Comparison of ENCODE assay signal across 21 cellular contexts in genomic region chr2:215536476-215536875, GRCh38.
A peak's percentile ranks its signal among the peaks of the same experiment; 100 is the strongest.
DNase-seq lines count a peak whose midpoint lies in the region; ATAC-seq and TF ChIP-seq lines count a peak whose summit lies in the region.
"Had no signal": no experiment of that assay in that cellular context is flagged by ENCODE, and none has a peak within 500 bp of the region (broad histone marks: within the 10 kb centered on the region; RNA-seq: fewer than 3 reads in every experiment).

No MANE protein-coding gene starts in this region.

- no peak overlapping the region for H2BK15ac ChIP-seq in mesenchymal stem cell (ENCODE audit: low read depth, poor library complexity, severe bottlenecking)

- H4K91ac ChIP-seq in mesenchymal stem cell (ENCODE audit: low read length) = no peak overlapping the region

- H2BK120ac ChIP-seq in mesenchymal stem cell (ENCODE audit: low read depth, low read length) = no peak overlapping the region

- H3K79me2 ChIP-seq in Karpas-422 (ENCODE audit: low read length) (no peaks in the 10 kb centered on the region), mammary epithelial cell (ENCODE audit: insufficient read depth, low read length) (no peaks in the 10 kb centered on the region)

- H3K9me3 ChIP-seq in Karpas-422 (ENCODE audit: low read length) (no peaks in the 10 kb centered on the region), mammary epithelial cell (replicated peaks; ENCODE audit: insufficient read depth, low read length) (peaks cover 6% of the 10 kb centered on the region), mesenchymal stem cell (ENCODE audit: control insufficient read depth, low read length) (no peaks in the 10 kb centered on the region), endodermal cell (ENCODE audit: control insufficient read depth, low read length) (peaks cover 12% of the 10 kb centered on the region)
- H3K9me3 ChIP-seq: vagina had no signal

- DNase-seq in AG08395 (ENCODE audit: low spot score) (peak; percentile 53), Karpas-422 (no peak), mammary epithelial cell (no peak), mesenchymal stem cell (peak; percentile 51), endodermal cell (no peak), medulla oblongata (ENCODE audit: extremely low spot score) (no peak), amniotic stem cell (lab: John Stamatoyannopoulos, UW) (no peak), omental fat pad (ENCODE audit: low spot score) (no peak)
- DNase-seq: ACHN; activated CD4-positive, alpha-beta T cell treated with anti-CD3 and anti-CD28 coated beads for 36 hours; activated gamma-delta T cell; COR-L47; esophagus squamous epithelium; H9; Kasumi-1; naive B cell; NCI-H1436 treated with DMSO at 0.1 percent for 48 hours; SHP77 treated with DMSO at 0.1 percent for 48 hours had no signal

- peaks cover 28% of the 10 kb centered on the region for H3K9me3 Mint-ChIP-seq in endodermal cell

- no peaks in the 10 kb centered on the region for H3K27me3 Mint-ChIP-seq in endodermal cell (ENCODE audit: insufficient read depth)
- H3K27me3 Mint-ChIP-seq: stimulated activated naive CD8-positive, alpha-beta T cell treated with anti-CD3 and anti-CD28 coated beads, Interleukin-15, Interleukin-2, amounts not matched to agents 100 ng/mL and 50 ng/mL, for 24 hours had no signal

- H2AFZ ChIP-seq in Karpas-422 (ENCODE audit: low read length) (no peak overlapping the region), mammary epithelial cell (ENCODE audit: low read depth, low read length) (no peak overlapping the region), mesenchymal stem cell (ENCODE audit: low read depth, low read length) (no peak overlapping the region)

- in situ Hi-C loops in mammary epithelial cell (cut with MboI; ENCODE audit: low sequenced_read_pairs in 2 of 2) = no loop called here

- no peak overlapping the region for H2BK12ac ChIP-seq in mesenchymal stem cell (ENCODE audit: low read length in 2 of 2)

- intact Hi-C loops in mammary epithelial cell (cut with micrococcal nuclease) = no loop called here

- WGBS in mammary epithelial cell (ENCODE audit: low coverage, missing lambda C conversion rate) = 58% methylated on average over 5 of the region's 5 CpGs
- WGBS in mesenchymal stem cell = 61% methylated on average over 3 of the region's 5 CpGs
- 91 to 93% methylated on average over 2 to 5 of the region's 5 CpGs for WGBS in endodermal cell (ENCODE audit: insufficient coverage in 1 of 2, insufficient read length in 1 of 2), 2 experiments

- H3K9ac ChIP-seq in Karpas-422 (ENCODE audit: low read length) (no peak overlapping the region), mammary epithelial cell (ENCODE audit: insufficient read depth, low read length) (no peak overlapping the region), mesenchymal stem cell (ENCODE audit: low read length) (peak overlapping the region; percentile 68), endodermal cell (ENCODE audit: extremely low read depth, low read length, poor library complexity, severe bottlenecking) (no peak overlapping the region)

- H3K4me3 ChIP-seq in Karpas-422 (ENCODE audit: low read length) (no peak overlapping the region), mammary epithelial cell (replicated peaks in 1 of 3; ENCODE audit: insufficient read depth in 1 of 3, low read depth in 2 of 3, low read length in 3 of 3) (no peak overlapping the region), mesenchymal stem cell (ENCODE audit: insufficient read depth in 1 of 2, low read depth in 1 of 2, low read length in 2 of 2) (peak overlapping the region in 1 of 2 experiments; percentile 6), endodermal cell (ENCODE audit: low read length) (no peak overlapping the region)
- H3K4me3 ChIP-seq: esophagus squamous epithelium, vagina had no signal

- TF ChIP-seq CTCF in mammary epithelial cell (conservative IDR thresholded peaks at IDR 0.05 in 1 of 2, IDR thresholded peaks at IDR 0.05 in 1 of 2; ENCODE audit: extremely low read depth in 1 of 2, insufficient read depth in 1 of 2, low read depth in 1 of 2, low read length in 2 of 2) (no peak), endodermal cell (conservative IDR thresholded peaks at IDR 0.05) (no peak), omental fat pad (IDR thresholded peaks at IDR 0.05) (no peak)

- no peak overlapping the region for H3K23ac ChIP-seq in mesenchymal stem cell (ENCODE audit: low read length in 2 of 2)

- no peak overlapping the region for H3K14ac ChIP-seq in mesenchymal stem cell (ENCODE audit: low read length in 2 of 2)

- H3K36me3 ChIP-seq in Karpas-422 (ENCODE audit: insufficient read depth, low read length) (no peaks in the 10 kb centered on the region), mammary epithelial cell (ENCODE audit: insufficient read depth, low read length) (no peaks in the 10 kb centered on the region), mesenchymal stem cell (ENCODE audit: control insufficient read depth in 1 of 2, insufficient read depth in 2 of 2, low read depth in 1 of 2, low read length in 2 of 2) (no peaks in the 10 kb centered on the region), endodermal cell (ENCODE audit: control insufficient read depth, insufficient read depth, low read length) (no peaks in the 10 kb centered on the region)
- H3K36me3 ChIP-seq: esophagus squamous epithelium, vagina had no signal

- CTCF ChIA-PET in mammary epithelial cell (lab: Charles Lee; ENCODE audit: low non-redundant PET) = no interaction called here

- H4K20me1 ChIP-seq in Karpas-422 (ENCODE audit: insufficient read depth, low read depth, low read length) = no peaks in the 10 kb centered on the region
- no peaks in the 10 kb centered on the region for H4K20me1 ChIP-seq in mammary epithelial cell (ENCODE audit: insufficient read depth, low read length)

- no peak for ATAC-seq in omental fat pad (ENCODE audit: low FRiP score)
- ATAC-seq: activated CD4-positive, alpha-beta T cell treated with anti-CD3 and anti-CD28 coated beads for 36 hours had no signal

- H4K8ac ChIP-seq in mesenchymal stem cell (ENCODE audit: low read length) = no peak overlapping the region

- no peak overlapping the region for H2AK5ac ChIP-seq in mesenchymal stem cell (ENCODE audit: low read length, severe bottlenecking)

- dilution Hi-C loops in mammary epithelial cell (cut with HindIII; ENCODE audit: low sequenced_read_pairs) = no loop called here

- no TSS peak for BruUV-seq in mammary epithelial cell (replicated peaks; lab: Mats Ljungman, UMichigan)

- H3K79me1 ChIP-seq in mesenchymal stem cell (replicated peaks; ENCODE audit: low read length, poor library complexity, severe bottlenecking) = no peaks in the 10 kb centered on the region

- H3K36me3 Mint-ChIP-seq in endodermal cell (ENCODE audit: low read depth) = peaks cover 15% of the 10 kb centered on the region
- H3K36me3 Mint-ChIP-seq: naive B cell had no signal

- peak overlapping the region; percentile 9 for H3K4me2 ChIP-seq in Karpas-422 (ENCODE audit: low read depth, low read length, poor library complexity, severe bottlenecking)
- H3K4me2 ChIP-seq in mammary epithelial cell (ENCODE audit: insufficient read depth, low read depth, low read length) = peak overlapping the region; percentile 2
- no peak overlapping the region for H3K4me2 ChIP-seq in mesenchymal stem cell (ENCODE audit: low read length, poor library complexity, severe bottlenecking)

- H3K9me2 ChIP-seq in Karpas-422 (replicated peaks; ENCODE audit: insufficient read depth, low read length) = no peaks in the 10 kb centered on the region

- no peak overlapping the region for H2BK5ac ChIP-seq in mesenchymal stem cell (ENCODE audit: low read depth, low read length, poor library complexity, severe bottlenecking)

- H3K4me1 ChIP-seq in Karpas-422 (ENCODE audit: low read length) (peaks cover 13% of the 10 kb centered on the region), mammary epithelial cell (ENCODE audit: insufficient read depth, low read length) (peaks cover 32% of the 10 kb centered on the region), mesenchymal stem cell (ENCODE audit: control insufficient read depth, insufficient read depth, low read depth, low read length) (no peaks in the 10 kb centered on the region), endodermal cell (ENCODE audit: control insufficient read depth, insufficient read depth, low read length) (no peaks in the 10 kb centered on the region)

- H3K27ac Mint-ChIP-seq in endodermal cell = no peak overlapping the region
- H3K27ac Mint-ChIP-seq: activated CD4-positive, alpha-beta T cell treated with anti-CD3 and anti-CD28 coated beads for 36 hours; dendritic cell treated with granulocyte-macrophage colony-stimulating factor and Interleukin-4, amounts not matched to agents 40 ng/mL and 50 ng/mL, for 4 days; H9; naive B cell; stimulated activated naive CD8-positive, alpha-beta T cell treated with anti-CD3 and anti-CD28 coated beads, Interleukin-15, Interleukin-2, amounts not matched to agents 100 ng/mL and 50 ng/mL, for 24 hours had no signal

- no peak overlapping the region for H3K27ac ChIP-seq in Karpas-422 (ENCODE audit: low read length)
- peak overlapping the region; percentile 51 for H3K27ac ChIP-seq in mammary epithelial cell (ENCODE audit: insufficient read depth, low read depth, low read length)
- H3K27ac ChIP-seq in mesenchymal stem cell (ENCODE audit: low read length, poor library complexity, severe bottlenecking) = peak overlapping the region; percentile 34
- H3K27ac ChIP-seq in endodermal cell (ENCODE audit: low read depth, low read length) = no peak overlapping the region
- H3K27ac ChIP-seq: esophagus squamous epithelium, vagina had no signal

- H3K18ac ChIP-seq in mesenchymal stem cell (ENCODE audit: low read depth in 1 of 2, low read length in 2 of 2) = peak overlapping the region in 1 of 2 experiments; percentile 21

- H3K4me3 Mint-ChIP-seq in endodermal cell = no peak overlapping the region
- H3K4me3 Mint-ChIP-seq: activated CD4-positive, alpha-beta T cell treated with anti-CD3 and anti-CD28 coated beads for 36 hours; dendritic cell treated with granulocyte-macrophage colony-stimulating factor and Interleukin-4, amounts not matched to agents 40 ng/mL and 50 ng/mL, for 4 days; H9; naive B cell; stimulated activated naive CD8-positive, alpha-beta T cell treated with anti-CD3 and anti-CD28 coated beads, Interleukin-15, Interleukin-2, amounts not matched to agents 100 ng/mL and 50 ng/mL, for 24 hours had no signal

- peaks cover 20% of the 10 kb centered on the region for H3K4me1 Mint-ChIP-seq in endodermal cell
- H3K4me1 Mint-ChIP-seq: activated CD4-positive, alpha-beta T cell treated with anti-CD3 and anti-CD28 coated beads for 36 hours; naive B cell had no signal

- H3K27me3 ChIP-seq in Karpas-422 (ENCODE audit: low read length) (no peaks in the 10 kb centered on the region), mammary epithelial cell (ENCODE audit: insufficient read depth, low read length) (no peaks in the 10 kb centered on the region), mesenchymal stem cell (ENCODE audit: control insufficient read depth in 1 of 2, insufficient read depth in 1 of 2, low read length in 2 of 2) (no peaks in the 10 kb centered on the region), endodermal cell (ENCODE audit: control insufficient read depth, insufficient read depth, low read length, poor library complexity, severe bottlenecking) (no peaks in the 10 kb centered on the region)
- H3K27me3 ChIP-seq: esophagus squamous epithelium, vagina had no signal

- H3K4ac ChIP-seq in mesenchymal stem cell (ENCODE audit: low read depth in 1 of 2, low read length in 2 of 2) = peak overlapping the region in 1 of 2 experiments; percentile 24

Comparison
In these comparisons a context has a peak if more than half of its experiments do, and no peak if none do; other contexts are left out.
1. DNase-seq: peak in AG08395 (single experiment) and mesenchymal stem cell (single experiment); none in Karpas-422 (single experiment), mammary epithelial cell (single experiment), endodermal cell (single experiment), medulla oblongata (single experiment), amniotic stem cell (single experiment) and omental fat pad (single experiment).
2. H3K27ac ChIP-seq: peak in mammary epithelial cell (single experiment) and mesenchymal stem cell (single experiment); none in Karpas-422 (single experiment) and endodermal cell (single experiment).